27 cellular contexts compared by ENCODE assay signal in genomic region chr4:165584916-165585315, GRCh38.
"Had no signal": no experiment of that assay in that cellular context is flagged by ENCODE, and none has a peak within 500 bp of the region (broad histone marks: within the 10 kb centered on the region; RNA-seq: fewer than 3 reads in every experiment).

No MANE protein-coding gene starts in this region.

- H3K36me3 ChIP-seq: neutrophil, pancreas, spleen, stomach, thoracic aorta, thyroid gland, tibial nerve, upper lobe of left lung, vagina had no signal

- DNase-seq: naive thymus-derived CD8-positive, alpha-beta T cell; nephron progenitor cell; nucleus accumbens; pancreas; psoas muscle; right cardiac atrium; spleen; stimulated activated CD4-positive, alpha-beta T cell treated with anti-CD3 and anti-CD28 coated beads, Interleukin-12 subunit alpha, Interleukin-12 subunit beta, amount 100 ng/mL, for 4 hours; stimulated activated CD4-positive, alpha-beta T cell treated with anti-CD3 and anti-CD28 coated beads, Interleukin-1b, Interleukin-23, amount 100 ng/mL, for 48 hours; stimulated activated CD4-positive, alpha-beta T cell treated with anti-CD3 and anti-CD28 coated beads, Interleukin-4, amount 100 ng/mL, for 1 hour; stimulated activated CD4-positive, alpha-beta T cell treated with anti-CD3 and anti-CD28 coated beads, Interleukin-4, amount 100 ng/mL, for 4 hours; stimulated activated CD8-positive, alpha-beta memory T cell treated with anti-CD3 and anti-CD28 coated beads, Interleukin-4, amount 100 ng/mL, for 48 hours; stimulated activated naive CD4-positive, alpha-beta T cell; stomach; thyroid gland; trophoblast cell; upper lobe of left lung had no signal

- H3K27ac ChIP-seq: neutrophil, pancreas, psoas muscle, skin epidermis, spleen, stomach, thoracic aorta, thyroid gland, tibial nerve, upper lobe of left lung, vagina had no signal

- ATAC-seq: naive thymus-derived CD8-positive, alpha-beta T cell; natural killer cell treated with Interleukin-12 subunit alpha and Interleukin-12 subunit beta and Interleukin-15 and Interleukin-18, amount 100 ng/mL, for 72 hours; pancreas; psoas muscle; right cardiac atrium; sciatic nerve; stimulated activated memory B cell treated with anti-CD40 and anti-IgM and Interleukin-4, amounts not matched to agents 10 μg/mL and 1 μg/mL and 100 μg/mL, for 72 hours had no signal

- H3K27me3 ChIP-seq: neutrophil, pancreas, spleen, stomach, thyroid gland, tibial nerve, upper lobe of left lung, vagina had no signal

- H3K4me1 ChIP-seq: psoas muscle, spleen, stomach, thyroid gland, upper lobe of left lung, vagina had no signal

- H3K4me3 ChIP-seq: pancreas, psoas muscle, skin epidermis, smooth muscle cell, spleen, stomach, thoracic aorta, thyroid gland, tibial nerve, upper lobe of left lung, vagina had no signal

- H3K4me2 ChIP-seq: smooth muscle cell had no signal

- H3K9me3 ChIP-seq: neutrophil, pancreas, psoas muscle, stomach, thoracic aorta, thyroid gland, upper lobe of left lung, vagina had no signal

- FAIRE-seq: pancreas, urothelium cell line had no signal
